In the genomic region with DNA sequence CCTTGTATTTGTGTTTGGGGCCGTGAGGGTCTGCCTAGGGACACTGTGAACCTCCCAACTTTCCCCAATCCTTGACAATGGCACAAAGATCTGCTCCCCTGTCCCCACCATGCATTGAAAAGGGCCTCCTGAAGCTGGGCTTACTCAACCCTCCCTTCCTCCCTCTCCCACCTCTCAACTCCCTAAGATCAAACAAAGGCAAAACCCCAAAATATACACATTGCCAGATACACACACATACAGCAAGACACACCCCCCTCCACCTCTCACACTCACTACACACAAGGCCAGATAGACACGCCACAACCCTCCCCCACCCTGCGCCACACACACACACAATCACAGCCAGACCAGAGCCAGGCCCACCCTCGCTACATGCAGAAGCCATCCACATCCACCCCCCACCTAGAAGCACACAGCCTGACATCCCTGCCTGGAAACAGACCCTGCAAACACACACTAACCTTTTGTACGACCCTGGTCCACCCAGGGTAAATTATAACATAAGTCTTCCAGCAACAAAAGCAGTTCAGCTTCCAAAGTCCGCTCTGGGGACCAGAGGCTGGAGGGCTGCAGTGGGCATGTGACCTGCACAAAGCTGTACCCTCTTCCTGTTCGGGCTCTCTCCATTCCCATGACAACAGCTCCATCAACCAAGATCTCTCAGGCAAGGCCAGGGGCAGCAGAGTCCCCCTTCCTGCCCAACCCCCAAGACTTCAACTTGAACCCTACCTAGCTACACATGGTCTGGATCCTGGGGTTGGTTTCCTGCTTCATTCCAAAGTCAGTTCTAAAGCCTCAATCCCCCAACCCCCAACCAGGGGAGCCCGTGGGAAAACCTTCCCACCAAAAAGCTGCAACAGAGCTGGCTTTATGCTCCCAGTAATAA, we compare ENCODE assay signal across 1 cellular context.
A peak's percentile ranks its signal among the peaks of the same experiment; 100 is the strongest.
TF ChIP-seq lines count a peak whose summit lies in the region.

No MANE protein-coding gene starts in this region.

TF ChIP-seq in HEK293, 187 proteins besides CTCF, POLR2A, EP300 and RAD21 (continued from another document):
- TF ChIP-seq ZNF280D (tag by site-specific recombination; IDR thresholded peaks at IDR 0.05): no peak
- no peak for TF ChIP-seq ZNF394 (tag by site-specific recombination; IDR thresholded peaks at IDR 0.05; ENCODE audit: borderline replicate concordance)
- peak; percentile 84 for TF ChIP-seq KLF1 (tag by site-specific recombination; IDR thresholded peaks at IDR 0.05)
- no peak for TF ChIP-seq ZBTB49 (tag by site-specific recombination; IDR thresholded peaks at IDR 0.05; ENCODE audit: low read depth)
- TF ChIP-seq SP2 (tag by site-specific recombination; IDR thresholded peaks at IDR 0.05): no peak
- TF ChIP-seq, protein P1, sequence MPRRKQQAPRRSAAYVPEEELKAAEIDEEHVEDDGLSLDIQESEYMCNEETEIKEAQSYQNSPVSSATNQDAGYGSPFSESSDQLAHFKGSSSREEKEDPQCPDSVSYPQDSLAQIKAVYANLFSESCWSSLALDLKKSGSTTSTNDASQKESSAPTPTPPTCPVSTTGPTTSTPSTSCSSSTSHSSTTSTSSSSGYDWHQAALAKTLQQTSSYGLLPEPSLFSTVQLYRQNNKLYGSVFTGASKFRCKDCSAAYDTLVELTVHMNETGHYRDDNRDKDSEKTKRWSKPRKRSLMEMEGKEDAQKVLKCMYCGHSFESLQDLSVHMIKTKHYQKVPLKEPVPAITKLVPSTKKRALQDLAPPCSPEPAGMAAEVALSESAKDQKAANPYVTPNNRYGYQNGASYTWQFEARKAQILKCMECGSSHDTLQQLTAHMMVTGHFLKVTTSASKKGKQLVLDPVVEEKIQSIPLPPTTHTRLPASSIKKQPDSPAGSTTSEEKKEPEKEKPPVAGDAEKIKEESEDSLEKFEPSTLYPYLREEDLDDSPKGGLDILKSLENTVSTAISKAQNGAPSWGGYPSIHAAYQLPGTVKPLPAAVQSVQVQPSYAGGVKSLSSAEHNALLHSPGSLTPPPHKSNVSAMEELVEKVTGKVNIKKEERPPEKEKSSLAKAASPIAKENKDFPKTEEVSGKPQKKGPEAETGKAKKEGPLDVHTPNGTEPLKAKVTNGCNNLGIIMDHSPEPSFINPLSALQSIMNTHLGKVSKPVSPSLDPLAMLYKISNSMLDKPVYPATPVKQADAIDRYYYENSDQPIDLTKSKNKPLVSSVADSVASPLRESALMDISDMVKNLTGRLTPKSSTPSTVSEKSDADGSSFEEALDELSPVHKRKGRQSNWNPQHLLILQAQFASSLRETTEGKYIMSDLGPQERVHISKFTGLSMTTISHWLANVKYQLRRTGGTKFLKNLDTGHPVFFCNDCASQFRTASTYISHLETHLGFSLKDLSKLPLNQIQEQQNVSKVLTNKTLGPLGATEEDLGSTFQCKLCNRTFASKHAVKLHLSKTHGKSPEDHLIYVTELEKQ (tag by site-specific recombination; IDR thresholded peaks at IDR 0.05; ENCODE audit: borderline replicate concordance): no peak
- no peak for TF ChIP-seq ZNF585B (tag by site-specific recombination; IDR thresholded peaks at IDR 0.05)
- TF ChIP-seq GLI2 (tag by site-specific recombination; IDR thresholded peaks at IDR 0.05; ENCODE audit: borderline replicate concordance, low read depth): no peak
- peak; percentile 36; the same call in 1 of the 2 replicates for TF ChIP-seq KLF8 (tag by site-specific recombination; IDR thresholded peaks at IDR 0.05)
- TF ChIP-seq ZNF791 (tag by site-specific recombination; IDR thresholded peaks at IDR 0.05): no peak
- no peak for TF ChIP-seq IKZF3 (tag by site-specific recombination; IDR thresholded peaks at IDR 0.05)
- no peak for TF ChIP-seq ZNF155 (tag by site-specific recombination; IDR thresholded peaks at IDR 0.05)
- no peak for TF ChIP-seq ZXDB (tag by site-specific recombination; IDR thresholded peaks at IDR 0.05)
- TF ChIP-seq ZNF785 (tag by site-specific recombination; IDR thresholded peaks at IDR 0.05): no peak
- TF ChIP-seq, protein P2, sequence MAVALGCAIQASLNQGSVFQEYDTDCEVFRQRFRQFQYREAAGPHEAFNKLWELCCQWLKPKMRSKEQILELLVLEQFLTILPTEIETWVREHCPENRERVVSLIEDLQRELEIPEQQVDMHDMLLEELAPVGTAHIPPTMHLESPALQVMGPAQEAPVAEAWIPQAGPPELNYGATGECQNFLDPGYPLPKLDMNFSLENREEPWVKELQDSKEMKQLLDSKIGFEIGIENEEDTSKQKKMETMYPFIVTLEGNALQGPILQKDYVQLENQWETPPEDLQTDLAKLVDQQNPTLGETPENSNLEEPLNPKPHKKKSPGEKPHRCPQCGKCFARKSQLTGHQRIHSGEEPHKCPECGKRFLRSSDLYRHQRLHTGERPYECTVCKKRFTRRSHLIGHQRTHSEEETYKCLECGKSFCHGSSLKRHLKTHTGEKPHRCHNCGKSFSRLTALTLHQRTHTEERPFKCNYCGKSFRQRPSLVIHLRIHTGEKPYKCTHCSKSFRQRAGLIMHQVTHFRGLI (tag by site-specific recombination; IDR thresholded peaks at IDR 0.05): no peak
- TF ChIP-seq ZNF324 (tag by site-specific recombination; IDR thresholded peaks at IDR 0.05): no peak
- TF ChIP-seq ZNF140 (tag by site-specific recombination; IDR thresholded peaks at IDR 0.05): no peak
- TF ChIP-seq ZNF843 (tag by site-specific recombination; IDR thresholded peaks at IDR 0.05): no peak
